Comparison of ENCODE assay signal across 24 cellular contexts in the genomic region with DNA sequence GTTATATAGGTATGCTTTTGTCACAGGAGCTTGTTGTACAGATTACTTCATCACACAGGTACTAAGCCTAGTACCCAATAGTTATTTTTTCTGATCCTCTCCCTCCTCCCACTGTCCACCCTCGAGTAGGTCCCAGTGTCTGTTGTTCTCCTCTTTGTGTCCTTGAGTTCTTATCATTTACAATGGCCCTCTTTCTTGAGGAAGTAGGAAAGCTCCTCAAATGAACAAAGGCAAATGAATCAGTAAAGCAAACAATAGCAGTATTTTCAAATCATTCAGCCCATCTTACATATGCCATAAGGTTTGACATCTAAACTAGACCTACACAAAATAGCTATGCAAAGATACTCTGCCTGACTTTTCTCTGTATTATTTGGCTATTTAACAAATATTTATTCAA.
"Had no signal": no experiment of that assay in that cellular context is flagged by ENCODE, and none has a peak within 500 bp of the region (broad histone marks: within the 10 kb centered on the region; RNA-seq: fewer than 3 reads in every experiment).

No MANE protein-coding gene starts in this region.

- H3K27ac ChIP-seq: breast epithelium had no signal

- H3K9me3 ChIP-seq: breast epithelium had no signal

- H3K4me3 ChIP-seq: breast epithelium, K562 had no signal

- H3K4me3 Mint-ChIP-seq: activated CD8-positive, alpha-beta T cell treated with anti-CD3 and anti-CD28 coated beads, Interleukin-2, amount 10 ng/mL, durations not matched to agents 7 days and 5 days; activated naive CD8-positive, alpha-beta T cell treated with anti-CD3 and anti-CD28 coated beads, Interleukin-2, amount 10 ng/mL, durations not matched to agents 7 days and 5 days; T-helper 17 cell; WTC11 had no signal

- H3K27me3 Mint-ChIP-seq: activated naive CD8-positive, alpha-beta T cell treated with anti-CD3 and anti-CD28 coated beads, Interleukin-2, amount 10 ng/mL, durations not matched to agents 7 days and 5 days; T-helper 17 cell had no signal

- DNase-seq: activated CD4-positive, alpha-beta T cell treated with anti-CD3 and anti-CD28 coated beads for 48 hours; activated CD4-positive, alpha-beta T cell treated with anti-CD3 and anti-CD28 coated beads, Interleukin-2, amount 50 U/mL, for 4 hours; activated CD4-positive, CD25-positive, alpha-beta regulatory T cell treated with anti-CD3 and anti-CD28 coated beads, Interleukin-2, amount 50 U/mL, for 72 hours; activated CD8-positive, alpha-beta memory T cell treated with anti-CD3 and anti-CD28 coated beads, Interleukin-2, amount 50 U/mL, for 48 hours; activated CD8-positive, alpha-beta T cell treated with anti-CD3 and anti-CD28 coated beads, Interleukin-2, amount 10 ng/mL, durations not matched to agents 7 days and 5 days; activated naive CD4-positive, alpha-beta T cell treated with anti-CD3 and anti-CD28 coated beads, Interleukin-2, amount 50 U/mL, for 16 hours; activated naive CD8-positive, alpha-beta T cell treated with anti-CD3 and anti-CD28 coated beads, Interleukin-2, amount 10 ng/mL, durations not matched to agents 7 days and 5 days; activated T-cell treated with anti-CD3 and anti-CD28 coated beads, Interleukin-2, amount 50 U/mL, for 1 hour; aorta; Karpas-422; MM.1S; NCI-H1105; NCI-H1436; NCI-H1694 treated with DMSO at 0.1 percent for 48 hours; NCI-H2029 treated with DMSO at 0.1 percent for 48 hours; NCI-H345; NCI-H510A; NCI-H526 treated with DMSO at 0.1 percent for 48 hours; SIG-M5; T-helper 17 cell; T-helper 9 cell had no signal

- H3K4me1 ChIP-seq: breast epithelium had no signal

- H3K27me3 ChIP-seq: breast epithelium had no signal

- ATAC-seq: activated CD8-positive, alpha-beta T cell treated with anti-CD3 and anti-CD28 coated beads, Interleukin-2, amount 10 ng/mL, durations not matched to agents 7 days and 5 days; K562; T-helper 17 cell; WTC11 had no signal

- H3K27ac Mint-ChIP-seq: activated CD8-positive, alpha-beta T cell treated with anti-CD3 and anti-CD28 coated beads, Interleukin-2, amount 10 ng/mL, durations not matched to agents 7 days and 5 days; activated naive CD8-positive, alpha-beta T cell treated with anti-CD3 and anti-CD28 coated beads, Interleukin-2, amount 10 ng/mL, durations not matched to agents 7 days and 5 days; T-helper 17 cell; WTC11 had no signal

- H3K36me3 ChIP-seq: breast epithelium had no signal
